18 cellular contexts compared by ENCODE assay signal in the genomic region with DNA sequence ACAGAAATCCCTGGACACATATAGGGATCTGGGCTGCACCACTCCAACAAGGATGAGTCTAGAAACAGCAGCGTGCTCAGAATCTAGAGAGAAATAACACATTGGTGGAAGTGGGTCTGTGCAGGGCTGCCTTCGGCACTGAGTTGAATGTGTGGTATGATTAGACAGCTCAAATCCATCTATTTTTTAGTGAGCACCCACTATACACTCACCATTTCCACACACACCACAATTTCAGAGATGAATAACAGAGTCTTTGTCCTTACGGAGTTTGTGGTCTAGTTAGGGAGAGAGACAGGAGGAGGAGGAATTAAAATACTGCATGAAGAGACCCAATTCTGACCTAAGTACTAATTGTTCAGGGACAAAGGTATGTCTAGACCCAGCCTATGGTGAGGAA. TPM values are rescaled to one million over a fixed set of nuclear protein-coding genes. Genes with fewer than 3 reads are reported as not detected.
DNase-seq lines count a peak whose midpoint lies in the region; ATAC-seq, FAIRE-seq and TF ChIP-seq lines count a peak whose summit lies in the region.
"Had no signal": no experiment of that assay in that cellular context is flagged by ENCODE, and none has a peak within 500 bp of the region (broad histone marks: within the 10 kb centered on the region; RNA-seq: fewer than 3 reads in every experiment).

No MANE protein-coding gene starts in this region.

- no peaks in the 10 kb centered on the region for H3K27me3 Mint-ChIP-seq in activated naive CD8-positive, alpha-beta T cell treated with anti-CD3 and anti-CD28 coated beads, Interleukin-2, amount 50 U/mL, for 24 hours
- H3K27me3 Mint-ChIP-seq in activated naive CD8-positive, alpha-beta T cell treated with anti-CD3 and anti-CD28 coated beads for 36 hours: peaks cover 3% of the 10 kb centered on the region

- peaks cover 49% of the 10 kb centered on the region for H3K4me1 Mint-ChIP-seq in activated naive CD8-positive, alpha-beta T cell treated with anti-CD3 and anti-CD28 coated beads, Interleukin-2, amount 50 U/mL, for 24 hours
- peaks cover 3% of the 10 kb centered on the region for H3K4me1 Mint-ChIP-seq in activated naive CD8-positive, alpha-beta T cell treated with anti-CD3 and anti-CD28 coated beads for 36 hours
- H3K4me1 Mint-ChIP-seq in stimulated activated effector memory CD8-positive, alpha-beta T cell treated with anti-CD3 and anti-CD28 coated beads, Interleukin-12 subunit alpha, Interleukin-12 subunit beta, amount 100 ng/mL, for 72 hours: peaks cover 45% of the 10 kb centered on the region

- FAIRE-seq in pancreas (lab: Jason Lieb, UNC): no peak
- FAIRE-seq: A204.1, GM18507, HepG2 had no signal

- TF ChIP-seq CTCF in pancreas (IDR thresholded peaks at IDR 0.05): no peak

- H3K9me3 ChIP-seq in pancreas: no peaks in the 10 kb centered on the region

- no peaks in the 10 kb centered on the region for H3K9me3 Mint-ChIP-seq in activated naive CD8-positive, alpha-beta T cell treated with anti-CD3 and anti-CD28 coated beads, Interleukin-2, amount 50 U/mL, for 24 hours
- H3K9me3 Mint-ChIP-seq in activated naive CD8-positive, alpha-beta T cell treated with anti-CD3 and anti-CD28 coated beads for 36 hours: no peaks in the 10 kb centered on the region
- H3K9me3 Mint-ChIP-seq in stimulated activated effector memory CD8-positive, alpha-beta T cell treated with anti-CD3 and anti-CD28 coated beads, Interleukin-12 subunit alpha, Interleukin-12 subunit beta, amount 100 ng/mL, for 72 hours: no peaks in the 10 kb centered on the region
- H3K9me3 Mint-ChIP-seq: CD14-positive monocyte, H9 had no signal

- H3K4me3 Mint-ChIP-seq in activated naive CD8-positive, alpha-beta T cell treated with anti-CD3 and anti-CD28 coated beads, Interleukin-2, amount 50 U/mL, for 24 hours: no peak overlapping the region
- no peak overlapping the region for H3K4me3 Mint-ChIP-seq in activated naive CD8-positive, alpha-beta T cell treated with anti-CD3 and anti-CD28 coated beads for 36 hours
- no peak overlapping the region for H3K4me3 Mint-ChIP-seq in stimulated activated effector memory CD8-positive, alpha-beta T cell treated with anti-CD3 and anti-CD28 coated beads, Interleukin-12 subunit alpha, Interleukin-12 subunit beta, amount 100 ng/mL, for 72 hours
- H3K4me3 Mint-ChIP-seq: CD14-positive monocyte, H9 had no signal

- H3K4me1 ChIP-seq in pancreas: peaks cover 0 to 8% (median 3%) of the 10 kb centered on the region in 3 donors

- H3K27me3 ChIP-seq in pancreas: no peaks in the 10 kb centered on the region

- intact Hi-C loops in pancreas (cut with DNase I): no loop called here

- WGBS in pancreas, 2 donors: 79 to 100% methylated on average over 3 of the region's 3 CpGs

- H3K27ac ChIP-seq in pancreas: no peak overlapping the region

- no peaks in the 10 kb centered on the region for H3K36me3 ChIP-seq in pancreas

- peak; percentile 60 for ATAC-seq in activated naive CD8-positive, alpha-beta T cell treated with anti-CD3 and anti-CD28 coated beads, Interleukin-2, amount 50 U/mL, for 24 hours
- peak; percentile 88 for ATAC-seq in stimulated activated effector memory CD8-positive, alpha-beta T cell treated with anti-CD3 and anti-CD28 coated beads, Interleukin-12 subunit alpha, Interleukin-12 subunit beta, amount 100 ng/mL, for 72 hours
- ATAC-seq in HG02884 (IDR thresholded peaks at IDR 0.05; ENCODE audit: unreplicated experiment) (no peak), pancreas (no peak)
- ATAC-seq: HepG2 had no signal

- no peak for DNase-seq in activated naive CD8-positive, alpha-beta T cell treated with anti-CD3 and anti-CD28 coated beads, Interleukin-2, amount 50 U/mL, for 24 hours
- no peak for DNase-seq in activated naive CD8-positive, alpha-beta T cell treated with anti-CD3 and anti-CD28 coated beads for 36 hours
- peak; percentile 81 for DNase-seq in foreskin melanocyte
- no peak for DNase-seq in stimulated activated effector memory CD8-positive, alpha-beta T cell treated with anti-CD3 and anti-CD28 coated beads, Interleukin-12 subunit alpha, Interleukin-12 subunit beta, amount 100 ng/mL, for 72 hours (ENCODE audit: low spot score in 2 of 2)
- DNase-seq in GOT3 (lab: John Stamatoyannopoulos, UW): no peak
- DNase-seq in NCI-H526 treated with DMSO at 0.1 percent for 48 hours (lab: John Stamatoyannopoulos, UW): no peak
- no peak for DNase-seq in pancreas
- DNase-seq: Calu3, H9, Karpas-422, NCI-H187 treated with DMSO at 0.1 percent for 48 hours, NCI-H446, NCI-H748 treated with DMSO at 0.1 percent for 48 hours had no signal

- no peak overlapping the region for H3K4me3 ChIP-seq in pancreas

- peaks cover 10% of the 10 kb centered on the region for H3K36me3 Mint-ChIP-seq in activated naive CD8-positive, alpha-beta T cell treated with anti-CD3 and anti-CD28 coated beads, Interleukin-2, amount 50 U/mL, for 24 hours (ENCODE audit: low read depth)
- H3K36me3 Mint-ChIP-seq in activated naive CD8-positive, alpha-beta T cell treated with anti-CD3 and anti-CD28 coated beads for 36 hours: peaks cover 5% of the 10 kb centered on the region
- no peaks in the 10 kb centered on the region for H3K36me3 Mint-ChIP-seq in stimulated activated effector memory CD8-positive, alpha-beta T cell treated with anti-CD3 and anti-CD28 coated beads, Interleukin-12 subunit alpha, Interleukin-12 subunit beta, amount 100 ng/mL, for 72 hours

- peak overlapping the region; percentile 57 for H3K27ac Mint-ChIP-seq in activated naive CD8-positive, alpha-beta T cell treated with anti-CD3 and anti-CD28 coated beads, Interleukin-2, amount 50 U/mL, for 24 hours
- H3K27ac Mint-ChIP-seq in activated naive CD8-positive, alpha-beta T cell treated with anti-CD3 and anti-CD28 coated beads for 36 hours: no peak overlapping the region
- H3K27ac Mint-ChIP-seq in stimulated activated effector memory CD8-positive, alpha-beta T cell treated with anti-CD3 and anti-CD28 coated beads, Interleukin-12 subunit alpha, Interleukin-12 subunit beta, amount 100 ng/mL, for 72 hours: no peak overlapping the region
- H3K27ac Mint-ChIP-seq: CD14-positive monocyte had no signal

RNA-seq across cellular contexts. Expression of a gene that starts 44.2 kb away (rescaled TPM):
- total RNA-seq in activated naive CD8-positive, alpha-beta T cell treated with anti-CD3 and anti-CD28 coated beads for 36 hours: 1 to 10 TPM; 6.6 to 7.4 TPM
- total RNA-seq in pancreas: 10 to 100 TPM in 2 of 6 donors, 1 to 10 TPM in 4; 4.3 to 13.9 (median 6.0) TPM
- 10 to 100 TPM in 1 of 2 donors, 1 to 10 TPM in 1; 4.0 to 13.1 TPM for polyA plus RNA-seq in pancreas
- total RNA-seq: HepG2 had no signal
- polyA plus RNA-seq: HepG2 had no signal

Comparison
In these comparisons a context has a peak if more than half of its experiments do, and no peak if none do; other contexts are left out.
1. ATAC-seq: peak in activated naive CD8-positive, alpha-beta T cell treated with anti-CD3 and anti-CD28 coated beads, Interleukin-2, amount 50 U/mL, for 24 hours (single experiment) and stimulated activated effector memory CD8-positive, alpha-beta T cell treated with anti-CD3 and anti-CD28 coated beads, Interleukin-12 subunit alpha, Interleukin-12 subunit beta, amount 100 ng/mL, for 72 hours (single experiment); none in HG02884 (single experiment) and pancreas (0 of 4).